In the genomic region with DNA sequence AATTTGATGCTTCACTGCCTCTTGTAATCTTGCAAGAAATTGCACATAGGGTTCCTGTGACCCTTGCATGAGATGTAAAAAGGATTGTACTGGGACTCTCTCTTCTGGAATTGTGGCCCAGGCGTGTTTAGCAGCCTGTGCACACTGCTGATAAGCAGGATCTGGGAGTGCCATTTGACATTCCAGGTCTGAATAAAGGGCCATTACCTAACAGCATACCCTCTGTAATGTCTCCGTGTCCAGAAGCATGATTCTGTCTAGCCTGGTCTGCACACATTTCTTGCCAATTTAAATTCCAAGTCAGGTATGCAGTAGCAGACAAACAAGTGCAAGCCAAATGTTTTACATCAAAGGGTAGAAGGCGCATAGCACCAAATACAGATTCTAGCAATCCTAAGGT, we compare ENCODE assay signal across 19 cellular contexts. TPM values are rescaled to one million over a fixed set of nuclear protein-coding genes. Genes with fewer than 3 reads are reported as not detected.
DNase-seq lines count a peak whose midpoint lies in the region; ATAC-seq, FAIRE-seq and TF ChIP-seq lines count a peak whose summit lies in the region.
"Had no signal": no experiment of that assay in that cellular context is flagged by ENCODE, and none has a peak within 500 bp of the region (broad histone marks: within the 10 kb centered on the region; RNA-seq: fewer than 3 reads in every experiment).

No MANE protein-coding gene starts in this region.

- H3K27ac Mint-ChIP-seq in immature natural killer cell = no peak overlapping the region
- H3K27ac Mint-ChIP-seq: B cell; CD4-positive, alpha-beta T cell had no signal

- no peaks in the 10 kb centered on the region for H3K27me3 ChIP-seq in heart left ventricle
- H3K27me3 ChIP-seq in small intestine (ENCODE audit: control insufficient read depth in 2 of 2, insufficient read depth in 2 of 2, low read length in 2 of 2) = no peaks in the 10 kb centered on the region
- H3K27me3 ChIP-seq in psoas muscle (ENCODE audit: insufficient read depth in 3 of 3, low read length in 2 of 3) = no peaks in the 10 kb centered on the region
- no peaks in the 10 kb centered on the region for H3K27me3 ChIP-seq in H7 (ENCODE audit: control insufficient read depth, insufficient read depth, low read length)
- H3K27me3 ChIP-seq: Peyer's patch had no signal

- ATAC-seq in heart left ventricle (peak in 3 of 4 donors; percentile 39 to 72 (median 59)), left cardiac atrium (no peak), mucosa of descending colon (peak; percentile 21), psoas muscle (no peak)

- FAIRE-seq in small intestine (lab: Jason Lieb, UNC) = no peak

- intact Hi-C loops in heart left ventricle (cut with DNase I) (no loop called here), left cardiac atrium (cut with DNase I) (no loop called here), OCI-LY7 (cut with micrococcal nuclease; ENCODE audit: unreplicated experiment) (no loop called here), mucosa of descending colon (cut with DNase I, micrococcal nuclease) (no loop called here), psoas muscle (cut with DNase I) (no loop called here)

- H3K4me1 ChIP-seq in heart left ventricle (peaks cover 0 to 16% (median 3%) of the 10 kb centered on the region in 12 donors), OCI-LY7 (ENCODE audit: insufficient read depth, low read length, poor library complexity, severe bottlenecking) (peaks cover 32% of the 10 kb centered on the region), mucosa of descending colon (ENCODE audit: low read depth) (peaks cover 25% of the 10 kb centered on the region), small intestine (ENCODE audit: control insufficient read depth in 2 of 2, insufficient read depth in 1 of 2, low read depth in 1 of 2, low read length in 1 of 2) (no peaks in the 10 kb centered on the region), psoas muscle (peaks cover 4% of the 10 kb centered on the region)

- no peak overlapping the region for H3K4me3 Mint-ChIP-seq in immature natural killer cell
- H3K4me3 Mint-ChIP-seq: B cell; CD4-positive, alpha-beta T cell had no signal

- peaks cover 0 to 11% (median 2%) of the 10 kb centered on the region in 3 donors for H3K27me3 Mint-ChIP-seq in immature natural killer cell (ENCODE audit: low read depth in 3 of 3)

- WGBS in heart left ventricle, 4 donors = 38 to 50% (median 47%) methylated on average over 3 of the region's 3 CpGs
- 27 to 60% (median 32%) methylated on average over 3 of the region's 3 CpGs for WGBS in small intestine, 3 donors
- WGBS in psoas muscle, 3 donors = 58 to 70% (median 69%) methylated on average over 3 of the region's 3 CpGs

- no peaks in the 10 kb centered on the region for H3K9me3 Mint-ChIP-seq in immature natural killer cell
- H3K9me3 Mint-ChIP-seq: CD4-positive, alpha-beta T cell had no signal

- H2AFZ ChIP-seq in OCI-LY7 (ENCODE audit: low read length) = peak overlapping the region; percentile 76; the same call in 1 of the 2 replicates

- H3K9me2 ChIP-seq in OCI-LY7 (ENCODE audit: insufficient read depth, low read length) = no peaks in the 10 kb centered on the region

- POLR2A ChIA-PET in OCI-LY7 (lab: Charles Lee) = interaction anchor here (1.9 kb wide), 1 partner anchor 17 kb away, joined by 9 read pairs; no protein-coding TSS in a partner anchor

- no peaks in the 10 kb centered on the region for H4K20me1 ChIP-seq in OCI-LY7 (ENCODE audit: insufficient read depth, low read length)

- no peaks in the 10 kb centered on the region for H3K9me3 ChIP-seq in heart left ventricle
- no peaks in the 10 kb centered on the region; the same call in 1 of the 2 replicates for H3K9me3 ChIP-seq in OCI-LY7 (ENCODE audit: low read length)
- no peaks in the 10 kb centered on the region for H3K9me3 ChIP-seq in mucosa of descending colon
- H3K9me3 ChIP-seq in small intestine (ENCODE audit: control insufficient read depth, low read depth) = no peaks in the 10 kb centered on the region
- no peaks in the 10 kb centered on the region for H3K9me3 ChIP-seq in psoas muscle
- H3K9me3 ChIP-seq: HAP-1, Peyer's patch had no signal

- H3K36me3 ChIP-seq in heart left ventricle = no peaks in the 10 kb centered on the region
- H3K36me3 ChIP-seq in OCI-LY7 (ENCODE audit: insufficient read depth, low read length) = no peaks in the 10 kb centered on the region
- H3K36me3 ChIP-seq in mucosa of descending colon (ENCODE audit: low read depth) = no peaks in the 10 kb centered on the region
- H3K36me3 ChIP-seq in small intestine (ENCODE audit: control insufficient read depth in 2 of 2, insufficient read depth in 2 of 2, low read length in 2 of 2) = no peaks in the 10 kb centered on the region
- no peaks in the 10 kb centered on the region for H3K36me3 ChIP-seq in psoas muscle (ENCODE audit: insufficient read depth in 1 of 2, low read depth in 1 of 2)
- no peaks in the 10 kb centered on the region for H3K36me3 ChIP-seq in H7 (replicated peaks; ENCODE audit: control insufficient read depth, insufficient read depth, low read length)
- H3K36me3 ChIP-seq: HAP-1, Peyer's patch had no signal

- CTCF ChIA-PET in OCI-LY7 (lab: Charles Lee; ENCODE audit: unreplicated experiment) = no interaction called here

- H3K4me3 ChIP-seq in heart left ventricle (no peak overlapping the region), OCI-LY7 (ENCODE audit: low read depth, low read length, poor library complexity, severe bottlenecking) (no peak overlapping the region), mucosa of descending colon (no peak overlapping the region), small intestine (ENCODE audit: low read depth in 1 of 2, low read length in 2 of 2) (no peak overlapping the region), psoas muscle (no peak overlapping the region), H7 (ENCODE audit: insufficient read depth, low read depth, low read length) (no peak overlapping the region)
- H3K4me3 ChIP-seq: HAP-1, Peyer's patch had no signal

- H3K4me2 ChIP-seq in OCI-LY7 (ENCODE audit: low read length) = peak overlapping the region; percentile 22

- no peak for TF ChIP-seq POLR2A in heart left ventricle (IDR thresholded peaks at IDR 0.05)

- no peak for DNase-seq in heart left ventricle
- DNase-seq in left cardiac atrium = no peak
- no peak for DNase-seq in OCI-LY7 (ENCODE audit: low spot score)
- no peak for DNase-seq in mucosa of descending colon
- peak; percentile 64 for DNase-seq in small intestine
- no peak for DNase-seq in psoas muscle
- DNase-seq in H7 = no peak
- no peak for DNase-seq in immature natural killer cell
- DNase-seq: 8988T; CD4-positive, alpha-beta T cell; GF-D8; IMR-90; NCI-H1105; NCI-H2081; NCI-H2171 treated with DMSO at 0.1 percent for 48 hours; Peyer's patch had no signal

- BruUV-seq in OCI-LY7 (replicated peaks; lab: Mats Ljungman, UMichigan) = no TSS peak

- no peaks in the 10 kb centered on the region for H3K79me2 ChIP-seq in OCI-LY7 (ENCODE audit: insufficient read depth, low read depth, low read length)

- H3K27ac ChIP-seq in heart left ventricle (peak overlapping the region in 1 of 12 donors; percentile 43), OCI-LY7 (ENCODE audit: low read depth, low read length, poor library complexity, severe bottlenecking) (no peak overlapping the region), small intestine (ENCODE audit: low read depth in 1 of 2, low read length in 1 of 2) (no peak overlapping the region), psoas muscle (no peak overlapping the region)
- H3K27ac ChIP-seq: HL-60 had no signal

- TF ChIP-seq CTCF in heart left ventricle (IDR thresholded peaks at IDR 0.05) = no peak
- no peak for TF ChIP-seq CTCF in OCI-LY7 (conservative IDR thresholded peaks at IDR 0.05; ENCODE audit: low read length)
- no peak for TF ChIP-seq CTCF in mucosa of descending colon (IDR thresholded peaks at IDR 0.05)
- TF ChIP-seq CTCF in psoas muscle (IDR thresholded peaks at IDR 0.05) = no peak

- no peaks in the 10 kb centered on the region for H3K36me3 Mint-ChIP-seq in immature natural killer cell

- H3K4me1 Mint-ChIP-seq in immature natural killer cell = no peaks in the 10 kb centered on the region
- H3K4me1 Mint-ChIP-seq: B cell had no signal

RNA-seq across cellular contexts. Expression of a gene that starts 18.1 kb away (rescaled TPM):
- total RNA-seq in heart left ventricle = 10 to 100 TPM; 20.2 to 28.7 (median 25.2) TPM
- 10 to 100 TPM in 1 of 2 donors, 1 to 10 TPM in 1; 8.0 to 27.5 TPM for polyA plus RNA-seq in heart left ventricle
- total RNA-seq in left cardiac atrium = 10 to 100 TPM; 24.2 to 31.6 TPM
- total RNA-seq in OCI-LY7 (2014; rRNA removed; shearing (Covaris generic)) = 79.2 and 83.5 TPM in 2 replicates
- total RNA-seq in OCI-LY7 (2022) = 74.6 and 76.5 TPM in 2 replicates
- total RNA-seq in mucosa of descending colon = 10 to 100 TPM; 64.0 to 86.3 (median 82.0) TPM
- 10 to 100 TPM; 28.4 to 50.5 (median 33.2) TPM for polyA plus RNA-seq in small intestine
- 10 to 100 TPM; 23.9 to 36.0 (median 31.0) TPM for total RNA-seq in psoas muscle
- 10 to 100 TPM; 21.7 to 41.2 (median 39.8) TPM for polyA plus RNA-seq in psoas muscle
- 102 and 130 TPM in 2 replicates for total RNA-seq in H7 (2014; rRNA removed; shearing (Covaris generic))
- polyA plus RNA-seq in immature natural killer cell = 10 to 100 TPM; 25.1 to 39.1 (median 36.7) TPM

RNA-seq across cellular contexts. Expression of a gene that starts 57.2 kb away (rescaled TPM):
- 100 to 1,000 TPM; 176 to 303 (median 260) TPM for total RNA-seq in heart left ventricle
- 100 to 1,000 TPM; 135 to 176 TPM for polyA plus RNA-seq in heart left ventricle
- 100 to 1,000 TPM; 268 to 331 TPM for total RNA-seq in left cardiac atrium
- total RNA-seq in OCI-LY7 (2014; rRNA removed; shearing (Covaris generic)) = 16.8 and 19.9 TPM in 2 replicates
- total RNA-seq in OCI-LY7 (2022) = 16.5 and 17.3 TPM in 2 replicates
- 100 to 1,000 TPM; 293 to 382 (median 304) TPM for total RNA-seq in mucosa of descending colon
- 100 to 1,000 TPM; 173 to 237 (median 197) TPM for polyA plus RNA-seq in small intestine
- 100 to 1,000 TPM; 135 to 212 (median 158) TPM for total RNA-seq in psoas muscle
- 100 to 1,000 TPM in 1 of 3 donors, 10 to 100 TPM in 2; 66.6 to 129 (median 90.4) TPM for polyA plus RNA-seq in psoas muscle
- 47.9 and 55.9 TPM in 2 replicates for total RNA-seq in H7 (2014; rRNA removed; shearing (Covaris generic))
- polyA plus RNA-seq in immature natural killer cell = 10 to 100 TPM in 1 of 3 donors, 1 to 10 TPM in 2; 1.7 to 18.7 (median 8.2) TPM

Comparison
In these comparisons a context has a peak if more than half of its experiments do, and no peak if none do; other contexts are left out.
1. ATAC-seq: peak in heart left ventricle (3 of 4) and mucosa of descending colon (single experiment); none in left cardiac atrium (0 of 2) and psoas muscle (0 of 4).